In genomic region chr3:7581831-7582230, GRCh38 we compare ENCODE assay signal across 17 cellular contexts.
DNase-seq lines count a peak whose midpoint lies in the region; TF ChIP-seq lines count a peak whose summit lies in the region.
"Had no signal": no experiment of that assay in that cellular context is flagged by ENCODE, and none has a peak within 500 bp of the region (broad histone marks: within the 10 kb centered on the region; RNA-seq: fewer than 3 reads in every experiment).

No MANE protein-coding gene starts in this region.

- TF ChIP-seq CTCF in cardiac fibroblast (IDR thresholded peaks at IDR 0.05; ENCODE audit: low read depth, low read length), result no peak

- H3K4me3 ChIP-seq in cardiac fibroblast (replicated peaks in 1 of 2; ENCODE audit: low read depth in 2 of 2, low read length in 2 of 2), result no peak overlapping the region
- H3K4me3 ChIP-seq: BLaER1 treated with 17β-estradiol and CSF1 and Interleukin-3, amounts not matched to agents 10 nM and 100 nM; GM12878; GM23248 had no signal

- DNase-seq in HT1080 (ENCODE audit: low read depth) (peak; percentile 7), amniotic epithelial cell (ENCODE audit: low read depth) (peak; percentile 1), cardiac fibroblast (ENCODE audit: low read depth in 2 of 2) (peak; percentile 8 to 14), GF-D8 (lab: John Stamatoyannopoulos, UW) (no peak), LoVo (ENCODE audit: low spot score) (no peak)
- no peak for DNase-seq in activated CD4-positive, alpha-beta T cell treated with anti-CD3 and anti-CD28 coated beads, Interleukin-2, amount 50 U/mL, for 4 hours
- DNase-seq: AML-193; BE2C; CD4-positive, alpha-beta T cell; CD8-positive, alpha-beta memory T cell; DMS 273 treated with DMSO at 0.1 percent for 48 hours; DMS79 treated with DMSO at 0.1 percent for 48 hours; GM23248; H7; HCEC 1CT had no signal

Comparison
In these comparisons a context has a peak if more than half of its experiments do, and no peak if none do; other contexts are left out.
1. DNase-seq: peak in HT1080 (single experiment), amniotic epithelial cell (single experiment) and cardiac fibroblast (2 of 2); none in activated CD4-positive, alpha-beta T cell treated with anti-CD3 and anti-CD28 coated beads, Interleukin-2, amount 50 U/mL, for 4 hours (0 of 2), GF-D8 (single experiment) and LoVo (single experiment).